ENCODE assay signal across 8 cellular contexts in the genomic region with DNA sequence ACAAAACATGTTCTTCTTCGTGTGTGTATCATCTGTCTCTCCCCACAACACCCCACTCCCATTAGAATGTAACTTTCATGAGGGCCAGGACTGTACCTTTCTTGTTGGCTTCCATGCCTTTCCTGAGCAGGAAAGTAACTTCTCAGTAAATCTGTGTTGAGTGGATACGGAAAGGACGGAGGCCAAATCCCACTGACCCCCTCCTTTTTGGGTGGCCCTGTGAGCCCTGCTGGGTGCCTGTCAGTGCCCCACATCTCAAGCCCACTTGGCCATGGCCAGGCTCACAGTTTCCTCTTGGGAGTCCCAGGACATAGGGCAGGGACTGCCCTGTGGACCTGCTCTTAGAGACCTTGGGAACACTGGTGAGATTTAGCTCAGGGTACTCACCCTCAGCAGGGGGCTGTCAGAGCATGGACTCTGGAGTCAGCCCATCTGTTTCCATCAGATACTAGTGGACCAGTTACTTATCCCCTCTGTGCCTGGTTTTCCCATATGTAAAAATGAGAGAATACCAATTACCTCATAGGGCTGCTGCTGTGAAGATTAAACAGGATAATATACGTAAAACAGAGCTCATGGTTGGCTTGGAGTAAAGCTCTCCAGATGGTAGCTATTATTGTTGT. TPM values are rescaled to one million over a fixed set of nuclear protein-coding genes. Genes with fewer than 3 reads are reported as not detected.
DNase-seq lines count a peak whose midpoint lies in the region; ATAC-seq and TF ChIP-seq lines count a peak whose summit lies in the region.

No MANE protein-coding gene starts in this region.

- peaks cover 0 to 33% (median 12%) of the 10 kb centered on the region in 12 donors for H3K4me1 ChIP-seq in heart left ventricle
- peaks cover 0 to 25% (median 15%) of the 10 kb centered on the region in 4 donors for H3K4me1 ChIP-seq in liver (ENCODE audit: control insufficient read depth in 4 of 4, insufficient read depth in 4 of 4, low read length in 3 of 4)
- peaks cover 17 to 38% (median 26%) of the 10 kb centered on the region in 4 donors for H3K4me1 ChIP-seq in upper lobe of left lung

- intact Hi-C loops in heart left ventricle (cut with DNase I) (loop anchor here in 8 of 10 donors (5.0 to 10.0 kb wide), 6 partner anchors 34 to 96 kb away; no protein-coding TSS in a partner anchor), left ventricle myocardium superior (cut with micrococcal nuclease) (loop anchor here (10.0 kb wide), 1 partner anchor 93 kb away; no protein-coding TSS in a partner anchor)
- intact Hi-C loops in activated T-helper 2 cell treated with anti-CD3 and anti-CD28 coated beads, Interferon-gamma antibody, Interleukin-2, Interleukin-4, amounts not matched to agents 10 μg/mL and 5 μg/mL and 100 μg/mL, durations not matched to agents 14 hours and 24 hours and 36 hours (cut with micrococcal nuclease), result loop anchor here (5.0 kb wide), 2 partner anchors 109 to 376 kb away; no protein-coding TSS in a partner anchor

- no peak for TF ChIP-seq RAD21 in liver (IDR thresholded peaks at IDR 0.05)

- H3K27me3 ChIP-seq in heart left ventricle, result peaks cover 0 to 33% (median 0%) of the 10 kb centered on the region in 9 donors
- peaks cover 0 to 2% (median 0%) of the 10 kb centered on the region in 4 donors for H3K27me3 ChIP-seq in liver (ENCODE audit: control insufficient read depth in 4 of 4, insufficient read depth in 4 of 4, low read length in 3 of 4)
- peaks cover 0 to 6% (median 2%) of the 10 kb centered on the region in 4 donors for H3K27me3 ChIP-seq in upper lobe of left lung

- peaks cover 3% of the 10 kb centered on the region for H3K36me3 Mint-ChIP-seq in activated T-helper 2 cell treated with anti-CD3 and anti-CD28 coated beads, Interferon-gamma antibody, Interleukin-2, Interleukin-4, amounts not matched to agents 10 μg/mL and 5 μg/mL and 100 μg/mL, durations not matched to agents 14 hours and 24 hours and 36 hours (ENCODE audit: low read depth)

- H3K9ac ChIP-seq in liver (ENCODE audit: low read depth in 1 of 2, low read length in 2 of 2), result no peak overlapping the region

- no peak for ATAC-seq in heart left ventricle
- no peak for ATAC-seq in left ventricle myocardium superior
- ATAC-seq in upper lobe of left lung (ENCODE audit: low FRiP score in 2 of 2), result no peak
- ATAC-seq in GM21576 (IDR thresholded peaks at IDR 0.05; ENCODE audit: unreplicated experiment), result no peak

- H3K36me3 ChIP-seq in heart left ventricle (peaks cover 0 to 3% (median 0%) of the 10 kb centered on the region in 9 donors), liver (ENCODE audit: control insufficient read depth in 4 of 4, insufficient read depth in 3 of 4, low read depth in 1 of 4, low read length in 3 of 4) (no peaks in the 10 kb centered on the region), upper lobe of left lung (no peaks in the 10 kb centered on the region)

- TF ChIP-seq CTCF in heart left ventricle (IDR thresholded peaks at IDR 0.05) (no peak), liver (IDR thresholded peaks at IDR 0.05; ENCODE audit: low read depth, low read length, missing input control) (no peak), upper lobe of left lung (IDR thresholded peaks at IDR 0.05) (no peak)

- no peak for TF ChIP-seq EP300 in upper lobe of left lung (IDR thresholded peaks at IDR 0.05)

- peaks cover 13% of the 10 kb centered on the region for H3K4me1 Mint-ChIP-seq in activated T-helper 2 cell treated with anti-CD3 and anti-CD28 coated beads, Interferon-gamma antibody, Interleukin-2, Interleukin-4, amounts not matched to agents 10 μg/mL and 5 μg/mL and 100 μg/mL, durations not matched to agents 14 hours and 24 hours and 36 hours (ENCODE audit: low read depth)

- H3K27me3 Mint-ChIP-seq in activated T-helper 2 cell treated with anti-CD3 and anti-CD28 coated beads, Interferon-gamma antibody, Interleukin-2, Interleukin-4, amounts not matched to agents 10 μg/mL and 5 μg/mL and 100 μg/mL, durations not matched to agents 14 hours and 24 hours and 36 hours (ENCODE audit: low read depth), result peaks cover 59% of the 10 kb centered on the region

- no peaks in the 10 kb centered on the region for H3K9me3 Mint-ChIP-seq in activated T-helper 2 cell treated with anti-CD3 and anti-CD28 coated beads, Interferon-gamma antibody, Interleukin-2, Interleukin-4, amounts not matched to agents 10 μg/mL and 5 μg/mL and 100 μg/mL, durations not matched to agents 14 hours and 24 hours and 36 hours

- peak overlapping the region; percentile 82 for H3K4me3 Mint-ChIP-seq in activated T-helper 2 cell treated with anti-CD3 and anti-CD28 coated beads, Interferon-gamma antibody, Interleukin-2, Interleukin-4, amounts not matched to agents 10 μg/mL and 5 μg/mL and 100 μg/mL, durations not matched to agents 14 hours and 24 hours and 36 hours (ENCODE audit: low read depth)

- WGBS in heart left ventricle, 4 donors, result 71 to 83% (median 79%) methylated on average over 4 of the region's 4 CpGs
- 69% methylated on average over 4 of the region's 4 CpGs for WGBS in liver
- 76 to 79% methylated on average over 4 of the region's 4 CpGs for WGBS in upper lobe of left lung, 2 donors

- H3K4me3 ChIP-seq in heart left ventricle (peak overlapping the region in 6 of 12 donors; percentile 68 to 90 (median 76)), liver (ENCODE audit: low read depth in 1 of 3, low read length in 3 of 3) (peak overlapping the region in 1 of 3 donors; percentile 77), upper lobe of left lung (peak overlapping the region in 2 of 4 donors; percentile 74 to 83)

- no peak for DNase-seq in heart left ventricle
- DNase-seq in left ventricle myocardium superior, result no peak
- DNase-seq in activated T-helper 2 cell treated with anti-CD3 and anti-CD28 coated beads, Interferon-gamma antibody, Interleukin-2, Interleukin-4, amounts not matched to agents 10 μg/mL and 5 μg/mL and 100 μg/mL, durations not matched to agents 14 hours and 24 hours and 36 hours (ENCODE audit: low spot score), result no peak
- DNase-seq in upper lobe of left lung, result no peak
- DNase-seq in SKM-1 (lab: John Stamatoyannopoulos, UW; ENCODE audit: unreplicated experiment), result no peak
- DNase-seq in NCI-H2227 treated with DMSO at 0.1 percent for 48 hours (lab: John Stamatoyannopoulos, UW), result no peak

- H3K27ac Mint-ChIP-seq in activated T-helper 2 cell treated with anti-CD3 and anti-CD28 coated beads, Interferon-gamma antibody, Interleukin-2, Interleukin-4, amounts not matched to agents 10 μg/mL and 5 μg/mL and 100 μg/mL, durations not matched to agents 14 hours and 24 hours and 36 hours, result peak overlapping the region; percentile 38

- H3K9me3 ChIP-seq in heart left ventricle (no peaks in the 10 kb centered on the region), liver (ENCODE audit: control insufficient read depth in 4 of 4, low read length in 3 of 4) (no peaks in the 10 kb centered on the region), upper lobe of left lung (no peaks in the 10 kb centered on the region)

- H3K27ac ChIP-seq in heart left ventricle (peak overlapping the region in 9 of 12 donors; percentile 54 to 93 (median 86)), liver (ENCODE audit: low read depth in 1 of 2, low read length in 2 of 2) (peak overlapping the region; percentile 6 to 67), upper lobe of left lung (peak overlapping the region; percentile 78 to 94 (median 86))

- TF ChIP-seq POLR2A in heart left ventricle (IDR thresholded peaks at IDR 0.05) (no peak), upper lobe of left lung (IDR thresholded peaks at IDR 0.05) (no peak)

TF ChIP-seq in liver, 16 proteins besides CTCF, POLR2A, EP300 and RAD21:
- no peak for TF ChIP-seq EGR1 (IDR thresholded peaks at IDR 0.05; ENCODE audit: low read depth in 2 of 2)
- TF ChIP-seq GABPA (IDR thresholded peaks at IDR 0.05 in 1 of 2, conservative IDR thresholded peaks at IDR 0.05 in 1 of 2), result no peak
- TF ChIP-seq JUND (IDR thresholded peaks at IDR 0.05), result no peak
- no peak for TF ChIP-seq RXRA (IDR thresholded peaks at IDR 0.05)
- TF ChIP-seq HNF4G (IDR thresholded peaks at IDR 0.05), result no peak
- no peak for TF ChIP-seq NR2F2 (IDR thresholded peaks at IDR 0.05)
- TF ChIP-seq, protein P1, sequence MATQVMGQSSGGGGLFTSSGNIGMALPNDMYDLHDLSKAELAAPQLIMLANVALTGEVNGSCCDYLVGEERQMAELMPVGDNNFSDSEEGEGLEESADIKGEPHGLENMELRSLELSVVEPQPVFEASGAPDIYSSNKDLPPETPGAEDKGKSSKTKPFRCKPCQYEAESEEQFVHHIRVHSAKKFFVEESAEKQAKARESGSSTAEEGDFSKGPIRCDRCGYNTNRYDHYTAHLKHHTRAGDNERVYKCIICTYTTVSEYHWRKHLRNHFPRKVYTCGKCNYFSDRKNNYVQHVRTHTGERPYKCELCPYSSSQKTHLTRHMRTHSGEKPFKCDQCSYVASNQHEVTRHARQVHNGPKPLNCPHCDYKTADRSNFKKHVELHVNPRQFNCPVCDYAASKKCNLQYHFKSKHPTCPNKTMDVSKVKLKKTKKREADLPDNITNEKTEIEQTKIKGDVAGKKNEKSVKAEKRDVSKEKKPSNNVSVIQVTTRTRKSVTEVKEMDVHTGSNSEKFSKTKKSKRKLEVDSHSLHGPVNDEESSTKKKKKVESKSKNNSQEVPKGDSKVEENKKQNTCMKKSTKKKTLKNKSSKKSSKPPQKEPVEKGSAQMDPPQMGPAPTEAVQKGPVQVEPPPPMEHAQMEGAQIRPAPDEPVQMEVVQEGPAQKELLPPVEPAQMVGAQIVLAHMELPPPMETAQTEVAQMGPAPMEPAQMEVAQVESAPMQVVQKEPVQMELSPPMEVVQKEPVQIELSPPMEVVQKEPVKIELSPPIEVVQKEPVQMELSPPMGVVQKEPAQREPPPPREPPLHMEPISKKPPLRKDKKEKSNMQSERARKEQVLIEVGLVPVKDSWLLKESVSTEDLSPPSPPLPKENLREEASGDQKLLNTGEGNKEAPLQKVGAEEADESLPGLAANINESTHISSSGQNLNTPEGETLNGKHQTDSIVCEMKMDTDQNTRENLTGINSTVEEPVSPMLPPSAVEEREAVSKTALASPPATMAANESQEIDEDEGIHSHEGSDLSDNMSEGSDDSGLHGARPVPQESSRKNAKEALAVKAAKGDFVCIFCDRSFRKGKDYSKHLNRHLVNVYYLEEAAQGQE (IDR thresholded peaks at IDR 0.05), result no peak

RNA-seq across cellular contexts. Expression of a gene that starts 1.1 kb away (rescaled TPM):
- 100 to 1,000 TPM in 1 of 9 donors, 10 to 100 TPM in 7, 1 to 10 TPM in 1; 9.6 to 109 (median 18.1) TPM for total RNA-seq in heart left ventricle
- 10 to 100 TPM in 1 of 2 donors, 1 to 10 TPM in 1; 7.9 to 18.5 TPM for polyA plus RNA-seq in heart left ventricle
- total RNA-seq in left ventricle myocardium superior, result 16.1 TPM
- total RNA-seq in activated T-helper 2 cell treated with anti-CD3 and anti-CD28 coated beads, Interferon-gamma antibody, Interleukin-2, Interleukin-4, amounts not matched to agents 10 μg/mL and 5 μg/mL and 100 μg/mL, durations not matched to agents 14 hours and 24 hours and 36 hours, result 2.2 and 2.8 TPM in 2 replicates
- total RNA-seq in liver, result 10 to 100 TPM in 1 of 2 donors, 1 to 10 TPM in 1; 4.3 to 18.5 TPM
- polyA plus RNA-seq in liver, result 10 to 100 TPM in 1 of 2 donors, 1 to 10 TPM in 1; 2.5 to 13.5 TPM
- total RNA-seq in upper lobe of left lung, result 100 to 1,000 TPM in 4 of 6 donors, 10 to 100 TPM in 2; 83.2 to 255 (median 168) TPM

Comparison
In these comparisons a context has a peak if more than half of its experiments do, and no peak if none do; other contexts are left out.
1. H3K27ac ChIP-seq: peak in every context shown above with its lines; median percentile 86 in upper lobe of left lung; 86 in heart left ventricle; 36 in liver.